17 cellular contexts compared by ENCODE assay signal in the genomic region with DNA sequence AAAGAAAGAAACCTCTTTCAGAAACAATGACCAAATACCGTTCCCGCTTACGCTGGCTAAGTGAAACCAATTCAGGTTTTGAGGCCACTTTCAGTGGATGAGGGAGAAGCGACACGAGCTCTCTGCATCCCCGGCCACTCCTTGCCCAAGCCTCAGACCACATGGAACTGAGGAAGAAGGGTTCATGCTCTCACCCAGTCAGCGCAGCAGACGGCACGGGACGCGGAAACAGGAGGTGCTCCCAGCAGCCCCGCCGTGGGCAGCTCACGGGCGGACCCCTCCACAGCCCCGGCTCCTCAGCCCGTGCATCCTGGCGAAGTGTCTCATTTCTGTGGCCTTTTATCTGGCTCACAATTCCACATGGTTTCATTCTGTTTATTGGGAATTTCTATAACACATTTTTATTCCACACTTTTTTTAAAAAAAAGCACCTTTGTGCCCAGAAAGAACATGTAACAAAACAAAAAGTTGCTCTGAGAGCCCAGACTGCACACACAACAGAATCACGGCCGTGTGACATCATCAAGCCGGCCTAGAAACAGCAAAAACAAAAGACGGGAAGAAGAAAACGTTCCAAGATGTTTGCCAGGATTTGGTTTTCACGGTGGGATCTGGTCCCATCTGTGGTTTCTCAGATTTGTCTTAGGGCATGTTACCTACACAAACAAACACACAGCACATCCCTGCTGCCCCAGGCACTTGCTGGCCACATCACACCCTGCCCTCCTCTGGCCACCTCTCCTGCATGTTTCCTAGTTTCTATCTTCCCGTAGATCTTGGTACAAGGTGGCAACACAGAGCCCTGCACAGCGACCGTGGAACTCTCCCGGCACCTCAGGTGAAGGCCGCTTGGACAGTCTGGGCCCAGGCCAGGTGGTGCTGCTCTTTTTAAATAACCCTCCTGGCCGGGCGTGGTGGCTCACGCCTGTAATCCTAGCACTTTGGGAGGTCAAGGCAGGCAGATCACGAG. TPM values are rescaled to one million over a fixed set of nuclear protein-coding genes. Genes with fewer than 3 reads are reported as not detected.
DNase-seq lines count a peak whose midpoint lies in the region; ATAC-seq and TF ChIP-seq lines count a peak whose summit lies in the region.
"Had no signal": no experiment of that assay in that cellular context is flagged by ENCODE, and none has a peak within 500 bp of the region (broad histone marks: within the 10 kb centered on the region; RNA-seq: fewer than 3 reads in every experiment).

No MANE protein-coding gene starts in this region.

- CTCF ChIA-PET in HCT116 (lab: Charles Lee) = no interaction called here

- intact Hi-C loops in HCT116 (cut with micrococcal nuclease) = loop anchor here (5.0 to 10.0 kb wide), 2 partner anchors 142 to 265 kb away; a partner anchor contains a TSS

- H2AFZ ChIP-seq in HCT116 (ENCODE audit: low read depth, low read length, poor library complexity, severe bottlenecking) = no peak overlapping the region

- H3K27me3 ChIP-seq in BLaER1 treated with 17β-estradiol and CSF1 and Interleukin-3, amounts not matched to agents 10 nM and 100 nM = peaks cover 0 to 13% (median 0%) of the 10 kb centered on the region in 11 experiments; a peak in 3 of 22 replicates
- no peaks in the 10 kb centered on the region for H3K27me3 ChIP-seq in HCT116 (ENCODE audit: insufficient read depth, low read length)
- no peaks in the 10 kb centered on the region for H3K27me3 ChIP-seq in WERI-Rb-1 (ENCODE audit: insufficient read depth, low read depth, severe bottlenecking)
- H3K27me3 ChIP-seq: dorsolateral prefrontal cortex, heart left ventricle, testis had no signal

- H3K27ac ChIP-seq in BLaER1 treated with 17β-estradiol and CSF1 and Interleukin-3, amounts not matched to agents 10 nM and 100 nM = no peak overlapping the region
- peak overlapping the region; percentile 83 for H3K27ac ChIP-seq in HCT116 (ENCODE audit: low read depth, low read length)
- H3K27ac ChIP-seq in WERI-Rb-1 = peak overlapping the region; percentile 73
- H3K27ac ChIP-seq: heart left ventricle, lower lobe of right lung, testis had no signal

- ATAC-seq in HCT116 (no peak), GM19395 (IDR thresholded peaks at IDR 0.05; ENCODE audit: unreplicated experiment) (no peak)
- ATAC-seq: esophagus mucosa, heart left ventricle, lower lobe of right lung had no signal

- DNase-seq in HCT116 (ENCODE audit: low read depth, low spot score) (no peak), WERI-Rb-1 (no peak), globus pallidus (ENCODE audit: low spot score) (peak; percentile 29), NCI-H82 (lab: John Stamatoyannopoulos, UW) (no peak), DMS53 (lab: John Stamatoyannopoulos, UW) (no peak)
- DNase-seq: activated naive CD8-positive, alpha-beta T cell treated with anti-CD3 and anti-CD28 coated beads for 36 hours; DMS153; heart left ventricle; lower lobe of right lung; NCI-H226; testis had no signal

- no peak for TF ChIP-seq CTCF in HCT116 (IDR thresholded peaks at IDR 0.05 in 2 of 3, conservative IDR thresholded peaks at IDR 0.05 in 1 of 3; ENCODE audit: borderline replicate concordance in 1 of 3, insufficient read depth in 1 of 3, low read depth in 2 of 3, low read length in 2 of 3)
- TF ChIP-seq CTCF in WERI-Rb-1 (IDR thresholded peaks at IDR 0.05; ENCODE audit: low read depth, low read length) = no peak

- no peaks in the 10 kb centered on the region for H3K9me3 ChIP-seq in BLaER1 treated with 17β-estradiol and CSF1 and Interleukin-3, amounts not matched to agents 10 nM and 100 nM (replicated peaks in 1 of 11)
- no peaks in the 10 kb centered on the region for H3K9me3 ChIP-seq in HCT116 (ENCODE audit: control insufficient read depth in 1 of 2, insufficient read depth in 1 of 2, low read depth in 1 of 2, low read length in 2 of 2)
- H3K9me3 ChIP-seq in WERI-Rb-1 (ENCODE audit: severe bottlenecking) = no peaks in the 10 kb centered on the region
- H3K9me3 ChIP-seq: HAP-1, heart left ventricle, lower lobe of right lung, testis had no signal

- no peak for TF ChIP-seq POLR2A in HCT116 (IDR thresholded peaks at IDR 0.05; ENCODE audit: borderline replicate concordance, extremely low read depth, insufficient read depth, insufficient read length)

- peak overlapping the region in 3 of 11 experiments; percentile 11 to 49 (median 42); a peak in 3 of 22 replicates for H3K9ac ChIP-seq in BLaER1 treated with 17β-estradiol and CSF1 and Interleukin-3, amounts not matched to agents 10 nM and 100 nM
- peak overlapping the region; percentile 64 for H3K9ac ChIP-seq in HCT116 (ENCODE audit: low read length)

- peak overlapping the region; percentile 72 to 96 (median 88); a peak in 19 of 22 replicates for H3K4me2 ChIP-seq in BLaER1 treated with 17β-estradiol and CSF1 and Interleukin-3, amounts not matched to agents 10 nM and 100 nM
- peak overlapping the region; percentile 78 for H3K4me2 ChIP-seq in HCT116 (ENCODE audit: low read length)

- no peak for TF ChIP-seq RAD21 in HCT116 (IDR thresholded peaks at IDR 0.05; ENCODE audit: low read depth)

- POLR2A ChIA-PET in HCT116 (lab: Charles Lee) = no interaction called here

- H4K20me1 ChIP-seq in BLaER1 treated with 17β-estradiol and CSF1 and Interleukin-3, amounts not matched to agents 10 nM and 100 nM = peaks cover 0 to 100% (median 98%) of the 10 kb centered on the region in 11 experiments; a peak in 21 of 22 replicates
- peaks cover 5% of the 10 kb centered on the region; the same call in 1 of the 2 replicates for H4K20me1 ChIP-seq in HCT116 (ENCODE audit: insufficient read depth)

- peaks cover 97% of the 10 kb centered on the region for H3K79me2 ChIP-seq in HCT116 (ENCODE audit: insufficient read depth, low read length)

- H3K36me3 ChIP-seq in BLaER1 treated with 17β-estradiol and CSF1 and Interleukin-3, amounts not matched to agents 10 nM and 100 nM = peaks cover 0 to 28% (median 13%) of the 10 kb centered on the region in 11 experiments; a peak in 9 of 22 replicates
- H3K36me3 ChIP-seq in HCT116 (ENCODE audit: control insufficient read depth in 1 of 2, insufficient read depth in 2 of 2, low read length in 2 of 2) (peaks cover 3 to 35% of the 10 kb centered on the region in 2 experiments; a peak in 3 of 4 replicates), WERI-Rb-1 (peaks cover 55% of the 10 kb centered on the region)

- H3K4me1 ChIP-seq in BLaER1 treated with 17β-estradiol and CSF1 and Interleukin-3, amounts not matched to agents 10 nM and 100 nM = peaks cover 66 to 100% (median 96%) of the 10 kb centered on the region in 10 experiments
- H3K4me1 ChIP-seq in HCT116 (ENCODE audit: control insufficient read depth in 1 of 2, insufficient read depth in 2 of 2, low read length in 2 of 2) = peaks cover 19 to 49% of the 10 kb centered on the region in 2 experiments
- H3K4me1 ChIP-seq: HAP-1, lower lobe of right lung, testis had no signal

- no peak overlapping the region for H3K4me3 ChIP-seq in BLaER1 treated with 17β-estradiol and CSF1 and Interleukin-3, amounts not matched to agents 10 nM and 100 nM
- H3K4me3 ChIP-seq in HCT116 (replicated peaks in 1 of 2; ENCODE audit: low read depth in 1 of 2, low read length in 2 of 2) = no peak overlapping the region
- H3K4me3 ChIP-seq in WERI-Rb-1 (ENCODE audit: low read depth, low read length) = no peak overlapping the region
- H3K4me3 ChIP-seq: HAP-1, heart left ventricle, lower lobe of right lung, skin epidermis, testis had no signal

- no TSS peak for BruUV-seq in HCT116 (replicated peaks; lab: Mats Ljungman, UMichigan)

- no peaks in the 10 kb centered on the region for H3K9me2 ChIP-seq in HCT116 (ENCODE audit: insufficient read depth)

- RAD21 ChIA-PET in HCT116 (lab: Charles Lee; ENCODE audit: low non-redundant PET in 1 of 2, low total read pairs in 2 of 2, uncharacterized antibody in 2 of 2, unreplicated experiment in 2 of 2) = no interaction called here

TF ChIP-seq in HCT116, 20 proteins besides CTCF, POLR2A, EP300 and RAD21:
- TF ChIP-seq, protein P1, sequence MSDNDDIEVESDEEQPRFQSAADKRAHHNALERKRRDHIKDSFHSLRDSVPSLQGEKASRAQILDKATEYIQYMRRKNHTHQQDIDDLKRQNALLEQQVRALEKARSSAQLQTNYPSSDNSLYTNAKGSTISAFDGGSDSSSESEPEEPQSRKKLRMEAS (IDR thresholded peaks at IDR 0.05) = no peak
- TF ChIP-seq SP1 (IDR thresholded peaks at IDR 0.05; ENCODE audit: low read depth) = no peak
- TF ChIP-seq SIN3A (IDR thresholded peaks at IDR 0.05; ENCODE audit: low read depth) = no peak
- TF ChIP-seq EGR1 (IDR thresholded peaks at IDR 0.05; ENCODE audit: low read depth) = no peak
- TF ChIP-seq ZFX (IDR thresholded peaks at IDR 0.05) = no peak

RNA-seq across cellular contexts. Expression of a gene that starts 16.2 kb away (rescaled TPM):
- total RNA-seq in HCT116 (2021; ENCODE audit: unreplicated experiment) = 34.6 TPM
- 18.1 and 23.6 TPM in 2 replicates for polyA plus RNA-seq in HCT116 (2012)

RNA-seq across cellular contexts. Expression of a gene that starts 24.5 kb away (rescaled TPM):
- total RNA-seq in HCT116 (2021; ENCODE audit: unreplicated experiment) = not detected
- polyA plus RNA-seq in HCT116 (2012) = 0.05 and 0.09 TPM in 2 replicates
- total RNA-seq: activated naive CD8-positive, alpha-beta T cell treated with anti-CD3 and anti-CD28 coated beads for 36 hours; heart left ventricle; lower lobe of right lung had no signal
- polyA plus RNA-seq: heart left ventricle had no signal

Comparison
In these comparisons a context has a peak if more than half of its experiments do, and no peak if none do; other contexts are left out.
1. H3K27ac ChIP-seq: peak in HCT116 (single experiment) and WERI-Rb-1 (single experiment); none in BLaER1 treated with 17β-estradiol and CSF1 and Interleukin-3, amounts not matched to agents 10 nM and 100 nM (0 of 11).